Comparison of ENCODE assay signal across 14 cellular contexts in the genomic region with DNA sequence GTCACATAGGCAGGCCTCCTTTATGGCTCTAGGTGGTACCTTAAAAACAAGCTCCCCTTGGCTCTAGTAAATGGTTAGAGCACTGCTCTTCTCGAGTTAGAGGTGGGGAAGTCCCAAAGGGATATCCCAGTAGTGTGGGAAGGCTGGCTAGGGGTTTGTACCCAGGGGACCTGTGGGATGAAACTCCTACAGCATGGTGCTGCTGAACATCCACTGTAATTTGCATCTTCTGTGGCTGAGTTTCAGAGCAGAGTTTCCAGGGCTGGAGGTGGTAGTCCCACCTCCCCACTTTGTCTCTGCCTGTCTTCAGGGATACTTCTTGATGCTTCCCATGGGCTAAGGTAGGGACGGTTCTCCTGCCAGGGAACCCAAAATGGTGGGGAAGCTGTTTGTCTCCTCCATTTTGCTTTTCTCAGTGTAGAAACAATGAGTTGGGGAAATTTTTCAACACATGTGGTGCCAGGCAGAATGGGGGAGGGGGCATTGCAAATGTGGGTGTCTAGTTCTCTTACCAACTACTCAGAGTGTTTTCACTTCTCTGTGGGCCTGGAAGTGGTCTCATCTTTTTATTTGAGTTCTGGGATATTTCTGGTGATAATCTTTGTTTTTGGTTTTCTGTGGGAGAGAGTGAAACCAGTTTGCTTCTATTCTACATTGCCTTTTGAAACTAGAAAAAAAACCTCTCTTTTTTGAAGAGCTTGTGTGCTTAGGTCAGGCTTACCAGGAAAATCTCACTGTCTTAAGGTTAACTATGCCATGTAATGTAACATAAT. TPM values are rescaled to one million over a fixed set of nuclear protein-coding genes. Genes with fewer than 3 reads are reported as not detected.
DNase-seq lines count a peak whose midpoint lies in the region; ATAC-seq and TF ChIP-seq lines count a peak whose summit lies in the region.
"Had no signal": no experiment of that assay in that cellular context is flagged by ENCODE, and none has a peak within 500 bp of the region (broad histone marks: within the 10 kb centered on the region; RNA-seq: fewer than 3 reads in every experiment).

No MANE protein-coding gene starts in this region.

- peaks cover 20% of the 10 kb centered on the region for H3K36me3 Mint-ChIP-seq in activated naive CD8-positive, alpha-beta T cell treated with anti-CD3 and anti-CD28 coated beads for 36 hours

- ATAC-seq in GM21360 (IDR thresholded peaks at IDR 0.05; ENCODE audit: unreplicated experiment) (peak; percentile 69), HG03097 (IDR thresholded peaks at IDR 0.05; ENCODE audit: low FRiP score, unreplicated experiment) (peak; percentile 67), HG03280 (IDR thresholded peaks at IDR 0.05; ENCODE audit: unreplicated experiment) (no peak)

- no peaks in the 10 kb centered on the region for H3K27me3 Mint-ChIP-seq in activated naive CD8-positive, alpha-beta T cell treated with anti-CD3 and anti-CD28 coated beads for 36 hours

- no peak for TF ChIP-seq CTCF in RWPE1 (conservative IDR thresholded peaks at IDR 0.05; ENCODE audit: low read depth)

- peaks cover 9% of the 10 kb centered on the region for H3K4me1 Mint-ChIP-seq in activated naive CD8-positive, alpha-beta T cell treated with anti-CD3 and anti-CD28 coated beads for 36 hours

- H3K4me3 Mint-ChIP-seq in activated naive CD8-positive, alpha-beta T cell treated with anti-CD3 and anti-CD28 coated beads for 36 hours: no peak overlapping the region

- no peak overlapping the region for H3K27ac ChIP-seq in RWPE1
- H3K27ac ChIP-seq: skin epidermis, tibial artery had no signal

- peak overlapping the region; percentile 20 for H3K27ac Mint-ChIP-seq in activated naive CD8-positive, alpha-beta T cell treated with anti-CD3 and anti-CD28 coated beads for 36 hours

- CTCF ChIA-PET in RWPE1 (lab: Yijun Ruan, JAX): no interaction called here

- peaks cover 29% of the 10 kb centered on the region for H3K9me3 Mint-ChIP-seq in activated naive CD8-positive, alpha-beta T cell treated with anti-CD3 and anti-CD28 coated beads for 36 hours

- peak; percentile 38 for DNase-seq in activated CD4-positive, alpha-beta T cell treated with anti-CD3 and anti-CD28 coated beads for 48 hours
- DNase-seq in activated CD4-positive, alpha-beta T cell treated with anti-CD3 and anti-CD28 coated beads for 1 hour: no peak
- DNase-seq in activated naive CD8-positive, alpha-beta T cell treated with anti-CD3 and anti-CD28 coated beads for 36 hours: no peak
- DNase-seq in RWPE1 (ENCODE audit: low spot score): no peak
- DNase-seq in EL: no peak
- DNase-seq: NCI-H2081, NCI-H82, occipital lobe, tibial artery had no signal

- POLR2A ChIA-PET in RWPE1 (lab: Yijun Ruan, JAX; ENCODE audit: low non-redundant PET): no interaction called here

RNA-seq across cellular contexts. Expression of a gene that starts 36.3 kb away (rescaled TPM):
- total RNA-seq in activated naive CD8-positive, alpha-beta T cell treated with anti-CD3 and anti-CD28 coated beads for 36 hours: under 1 TPM; 0.28 to 0.45 TPM
- total RNA-seq: A172 had no signal

RNA-seq across cellular contexts. Expression of a gene that starts 37.2 kb away (rescaled TPM):
- not detected for total RNA-seq in activated naive CD8-positive, alpha-beta T cell treated with anti-CD3 and anti-CD28 coated beads for 36 hours
- total RNA-seq: A172 had no signal
